In genomic region chr1:9706178-9706577, GRCh38 we compare ENCODE assay signal across 20 cellular contexts. TPM values are rescaled to one million over a fixed set of nuclear protein-coding genes. Genes with fewer than 3 reads are reported as not detected.
DNase-seq lines count a peak whose midpoint lies in the region; ATAC-seq, FAIRE-seq and TF ChIP-seq lines count a peak whose summit lies in the region.
"Had no signal": no experiment of that assay in that cellular context is flagged by ENCODE, and none has a peak within 500 bp of the region (broad histone marks: within the 10 kb centered on the region; RNA-seq: fewer than 3 reads in every experiment).

No MANE protein-coding gene starts in this region.

- H3K27ac ChIP-seq in small intestine (ENCODE audit: low read depth in 1 of 2, low read length in 1 of 2) (no peak overlapping the region), Peyer's patch (no peak overlapping the region)
- H3K27ac ChIP-seq: C4-2B, KMS-11, PC-9 had no signal

- H3K4me3 ChIP-seq in small intestine (ENCODE audit: low read depth in 1 of 2, low read length in 2 of 2) (no peak overlapping the region), Peyer's patch (no peak overlapping the region)
- H3K4me3 ChIP-seq: PC-9 had no signal

- peaks cover 60% of the 10 kb centered on the region for H3K4me1 Mint-ChIP-seq in activated naive CD4-positive, alpha-beta T cell treated with anti-CD3 and anti-CD28 coated beads, Interleukin-2, amount 50 U/mL, for 24 hours
- peaks cover 39% of the 10 kb centered on the region for H3K4me1 Mint-ChIP-seq in T-helper 17 cell
- H3K4me1 Mint-ChIP-seq in activated naive CD8-positive, alpha-beta T cell treated with anti-CD3 and anti-CD28 coated beads, Interleukin-2, amount 50 U/mL, for 24 hours = peaks cover 57% of the 10 kb centered on the region
- H3K4me1 Mint-ChIP-seq in stimulated activated effector memory CD8-positive, alpha-beta T cell treated with anti-CD3 and anti-CD28 coated beads, Interleukin-12 subunit alpha, Interleukin-12 subunit beta, amount 100 ng/mL, for 72 hours = peaks cover 47% of the 10 kb centered on the region

- H3K36me3 ChIP-seq in small intestine (ENCODE audit: control insufficient read depth in 2 of 2, insufficient read depth in 2 of 2, low read length in 2 of 2) = no peaks in the 10 kb centered on the region
- peaks cover 0 to 7% (median 0%) of the 10 kb centered on the region in 3 donors for H3K36me3 ChIP-seq in Peyer's patch

- no peaks in the 10 kb centered on the region for H3K9me3 ChIP-seq in T-helper 17 cell (ENCODE audit: control insufficient read depth, low read length, poor library complexity, severe bottlenecking)
- H3K9me3 ChIP-seq in small intestine (ENCODE audit: control insufficient read depth, low read depth) = no peaks in the 10 kb centered on the region
- H3K9me3 ChIP-seq in Peyer's patch = no peaks in the 10 kb centered on the region

- H3K27me3 Mint-ChIP-seq in activated naive CD4-positive, alpha-beta T cell treated with anti-CD3 and anti-CD28 coated beads, Interleukin-2, amount 50 U/mL, for 24 hours = no peaks in the 10 kb centered on the region
- no peaks in the 10 kb centered on the region for H3K27me3 Mint-ChIP-seq in T-helper 17 cell
- no peaks in the 10 kb centered on the region for H3K27me3 Mint-ChIP-seq in activated naive CD8-positive, alpha-beta T cell treated with anti-CD3 and anti-CD28 coated beads, Interleukin-2, amount 50 U/mL, for 24 hours

- H3K4me1 ChIP-seq in small intestine (ENCODE audit: control insufficient read depth in 2 of 2, insufficient read depth in 1 of 2, low read depth in 1 of 2, low read length in 1 of 2) (no peaks in the 10 kb centered on the region), Peyer's patch (peaks cover 0 to 9% (median 6%) of the 10 kb centered on the region in 4 donors)

- DNase-seq in activated naive CD4-positive, alpha-beta T cell treated with anti-CD3 and anti-CD28 coated beads, Interleukin-2, amount 50 U/mL, for 16 hours = no peak
- DNase-seq in T-helper 17 cell (no peak), small intestine (no peak), Peyer's patch (no peak)
- DNase-seq in activated naive CD8-positive, alpha-beta T cell treated with anti-CD3 and anti-CD28 coated beads, Interleukin-2, amount 50 U/mL, for 24 hours = no peak
- DNase-seq in stimulated activated effector memory CD8-positive, alpha-beta T cell treated with anti-CD3 and anti-CD28 coated beads, Interleukin-12 subunit alpha, Interleukin-12 subunit beta, amount 100 ng/mL, for 72 hours (ENCODE audit: low spot score in 2 of 2) = no peak
- DNase-seq: Calu3, DMS53, NCI-H1436, NCI-H2029 treated with DMSO at 0.1 percent for 48 hours, NCI-H2171 treated with DMSO at 0.1 percent for 48 hours, NCI-H446 treated with DMSO at 0.1 percent for 48 hours, NCI-H748 treated with DMSO at 0.1 percent for 48 hours, PC-9 had no signal

- TF ChIP-seq POLR2A in Peyer's patch (IDR thresholded peaks at IDR 0.05) = no peak

- H3K36me3 Mint-ChIP-seq in activated naive CD4-positive, alpha-beta T cell treated with anti-CD3 and anti-CD28 coated beads, Interleukin-2, amount 50 U/mL, for 24 hours = peaks cover 15% of the 10 kb centered on the region
- H3K36me3 Mint-ChIP-seq in T-helper 17 cell (ENCODE audit: low read depth) = peaks cover 7% of the 10 kb centered on the region
- peaks cover 52% of the 10 kb centered on the region for H3K36me3 Mint-ChIP-seq in activated naive CD8-positive, alpha-beta T cell treated with anti-CD3 and anti-CD28 coated beads, Interleukin-2, amount 50 U/mL, for 24 hours (ENCODE audit: low read depth)
- H3K36me3 Mint-ChIP-seq in stimulated activated effector memory CD8-positive, alpha-beta T cell treated with anti-CD3 and anti-CD28 coated beads, Interleukin-12 subunit alpha, Interleukin-12 subunit beta, amount 100 ng/mL, for 72 hours = peaks cover 97% of the 10 kb centered on the region

- H3K9me3 Mint-ChIP-seq in activated naive CD4-positive, alpha-beta T cell treated with anti-CD3 and anti-CD28 coated beads, Interleukin-2, amount 50 U/mL, for 24 hours = no peaks in the 10 kb centered on the region
- H3K9me3 Mint-ChIP-seq in activated naive CD8-positive, alpha-beta T cell treated with anti-CD3 and anti-CD28 coated beads, Interleukin-2, amount 50 U/mL, for 24 hours = peaks cover 3% of the 10 kb centered on the region
- no peaks in the 10 kb centered on the region for H3K9me3 Mint-ChIP-seq in stimulated activated effector memory CD8-positive, alpha-beta T cell treated with anti-CD3 and anti-CD28 coated beads, Interleukin-12 subunit alpha, Interleukin-12 subunit beta, amount 100 ng/mL, for 72 hours
- H3K9me3 Mint-ChIP-seq: HFFc6 had no signal

- WGBS in small intestine, 3 donors = 93 to 95% (median 95%) methylated on average over 4 of the region's 4 CpGs

- H3K4me3 Mint-ChIP-seq in activated naive CD4-positive, alpha-beta T cell treated with anti-CD3 and anti-CD28 coated beads, Interleukin-2, amount 50 U/mL, for 24 hours = no peak overlapping the region
- no peak overlapping the region for H3K4me3 Mint-ChIP-seq in T-helper 17 cell
- H3K4me3 Mint-ChIP-seq in activated naive CD8-positive, alpha-beta T cell treated with anti-CD3 and anti-CD28 coated beads, Interleukin-2, amount 50 U/mL, for 24 hours = no peak overlapping the region
- H3K4me3 Mint-ChIP-seq in stimulated activated effector memory CD8-positive, alpha-beta T cell treated with anti-CD3 and anti-CD28 coated beads, Interleukin-12 subunit alpha, Interleukin-12 subunit beta, amount 100 ng/mL, for 72 hours = no peak overlapping the region

- peak overlapping the region; percentile 62 for H3K27ac Mint-ChIP-seq in activated naive CD4-positive, alpha-beta T cell treated with anti-CD3 and anti-CD28 coated beads, Interleukin-2, amount 50 U/mL, for 24 hours
- H3K27ac Mint-ChIP-seq in T-helper 17 cell = peak overlapping the region; percentile 80
- peak overlapping the region; percentile 75 for H3K27ac Mint-ChIP-seq in activated naive CD8-positive, alpha-beta T cell treated with anti-CD3 and anti-CD28 coated beads, Interleukin-2, amount 50 U/mL, for 24 hours
- peak overlapping the region; percentile 88 for H3K27ac Mint-ChIP-seq in stimulated activated effector memory CD8-positive, alpha-beta T cell treated with anti-CD3 and anti-CD28 coated beads, Interleukin-12 subunit alpha, Interleukin-12 subunit beta, amount 100 ng/mL, for 72 hours

- TF ChIP-seq CTCF in Peyer's patch (IDR thresholded peaks at IDR 0.05) = no peak

- no peaks in the 10 kb centered on the region for H3K27me3 ChIP-seq in small intestine (ENCODE audit: control insufficient read depth in 2 of 2, insufficient read depth in 2 of 2, low read length in 2 of 2)
- H3K27me3 ChIP-seq in Peyer's patch = no peaks in the 10 kb centered on the region

- ATAC-seq in T-helper 17 cell = no peak
- no peak for ATAC-seq in activated naive CD8-positive, alpha-beta T cell treated with anti-CD3 and anti-CD28 coated beads, Interleukin-2, amount 50 U/mL, for 24 hours
- no peak for ATAC-seq in stimulated activated effector memory CD8-positive, alpha-beta T cell treated with anti-CD3 and anti-CD28 coated beads, Interleukin-12 subunit alpha, Interleukin-12 subunit beta, amount 100 ng/mL, for 72 hours
- ATAC-seq in HG03139 (IDR thresholded peaks at IDR 0.05; ENCODE audit: unreplicated experiment) = no peak

- no peak for FAIRE-seq in small intestine (lab: Jason Lieb, UNC)
- FAIRE-seq: GM19239 had no signal

RNA-seq across cellular contexts. Expression of gene PIK3CD, which starts 54.6 kb away (rescaled TPM):
- total RNA-seq in T-helper 17 cell (100 to 1,000 TPM; 177 to 204 TPM), Peyer's patch (10 to 100 TPM in 2 of 4 donors, 1 to 10 TPM in 2; 2.8 to 34.7 (median 7.6) TPM)
- polyA plus RNA-seq in small intestine = 1 to 10 TPM; 1.8 to 3.6 (median 3.5) TPM

Comparison
In these comparisons a context has a peak if more than half of its experiments do, and no peak if none do; other contexts are left out.
1. RNA of gene PIK3CD, which starts 54.6 kb away (total RNA-seq): 177 to 204 TPM in T-helper 17 cell; 2.8 to 34.7 TPM in Peyer's patch; every median in the first group is over 4 times any median in the second.
2. Peak in every context shown above with its lines, with median percentiles within 50 percentile points of each other: H3K27ac Mint-ChIP-seq.